1 cellular context compared by ENCODE assay signal in the genomic region with DNA sequence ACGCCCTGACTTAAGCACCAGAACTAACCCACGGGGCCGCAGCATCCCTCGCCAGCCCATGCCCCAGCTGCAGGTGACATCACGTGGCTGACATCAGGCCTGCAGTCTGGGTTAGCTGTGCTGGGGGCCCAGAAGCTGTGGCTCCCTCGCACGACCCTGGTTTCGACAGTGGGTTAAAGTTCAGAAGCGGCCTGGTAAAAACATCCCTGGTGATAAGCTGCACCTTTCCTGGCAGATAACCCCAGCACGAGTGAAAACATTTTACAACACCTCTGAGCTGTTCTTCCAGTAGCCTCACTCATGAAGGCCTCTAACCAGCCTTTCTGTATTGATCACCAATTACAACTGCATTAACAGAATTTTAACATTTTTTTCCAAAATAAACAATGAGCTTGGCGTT.
TF ChIP-seq lines count a peak whose summit lies in the region.

No MANE protein-coding gene starts in this region.

TF ChIP-seq in HepG2, 621 proteins besides CTCF, POLR2A, EP300 and RAD21 (continued from another document and continues in another):
- TF ChIP-seq, protein P1, sequence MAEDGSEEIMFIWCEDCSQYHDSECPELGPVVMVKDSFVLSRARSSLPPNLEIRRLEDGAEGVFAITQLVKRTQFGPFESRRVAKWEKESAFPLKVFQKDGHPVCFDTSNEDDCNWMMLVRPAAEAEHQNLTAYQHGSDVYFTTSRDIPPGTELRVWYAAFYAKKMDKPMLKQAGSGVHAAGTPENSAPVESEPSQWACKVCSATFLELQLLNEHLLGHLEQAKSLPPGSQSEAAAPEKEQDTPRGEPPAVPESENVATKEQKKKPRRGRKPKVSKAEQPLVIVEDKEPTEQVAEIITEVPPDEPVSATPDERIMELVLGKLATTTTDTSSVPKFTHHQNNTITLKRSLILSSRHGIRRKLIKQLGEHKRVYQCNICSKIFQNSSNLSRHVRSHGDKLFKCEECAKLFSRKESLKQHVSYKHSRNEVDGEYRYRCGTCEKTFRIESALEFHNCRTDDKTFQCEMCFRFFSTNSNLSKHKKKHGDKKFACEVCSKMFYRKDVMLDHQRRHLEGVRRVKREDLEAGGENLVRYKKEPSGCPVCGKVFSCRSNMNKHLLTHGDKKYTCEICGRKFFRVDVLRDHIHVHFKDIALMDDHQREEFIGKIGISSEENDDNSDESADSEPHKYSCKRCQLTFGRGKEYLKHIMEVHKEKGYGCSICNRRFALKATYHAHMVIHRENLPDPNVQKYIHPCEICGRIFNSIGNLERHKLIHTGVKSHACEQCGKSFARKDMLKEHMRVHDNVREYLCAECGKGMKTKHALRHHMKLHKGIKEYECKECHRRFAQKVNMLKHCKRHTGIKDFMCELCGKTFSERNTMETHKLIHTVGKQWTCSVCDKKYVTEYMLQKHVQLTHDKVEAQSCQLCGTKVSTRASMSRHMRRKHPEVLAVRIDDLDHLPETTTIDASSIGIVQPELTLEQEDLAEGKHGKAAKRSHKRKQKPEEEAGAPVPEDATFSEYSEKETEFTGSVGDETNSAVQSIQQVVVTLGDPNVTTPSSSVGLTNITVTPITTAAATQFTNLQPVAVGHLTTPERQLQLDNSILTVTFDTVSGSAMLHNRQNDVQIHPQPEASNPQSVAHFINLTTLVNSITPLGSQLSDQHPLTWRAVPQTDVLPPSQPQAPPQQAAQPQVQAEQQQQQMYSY (CRISPR knock-in tag; IDR thresholded peaks at IDR 0.05), result no peak
- TF ChIP-seq ZNF891 (CRISPR knock-in tag; IDR thresholded peaks at IDR 0.05) (no peak), ZNF556 (CRISPR knock-in tag; IDR thresholded peaks at IDR 0.05; ENCODE audit: borderline replicate concordance) (no peak), RXRA (CRISPR knock-in tag; IDR thresholded peaks at IDR 0.05) (peak; percentile 78; the same call in 1 of the 2 replicates), ZBTB42 (CRISPR knock-in tag; IDR thresholded peaks at IDR 0.05) (0 out of 2 replicates have a peak, but pooled peaks have one; percentile 29), MAZ (IDR thresholded peaks at IDR 0.05; ENCODE audit: borderline replicate concordance, low read depth, low read length) (no peak), MAZ (CRISPR knock-in tag; IDR thresholded peaks at IDR 0.05; ENCODE audit: low read depth) (no peak), PTBP1 (IDR thresholded peaks at IDR 0.05; ENCODE audit: low read depth, low read length, poor library complexity, severe bottlenecking) (no peak), ZNF720 (CRISPR knock-in tag; IDR thresholded peaks at IDR 0.05) (no peak), AGO2 (optimal IDR thresholded peaks at IDR 0.05; ENCODE audit: low read depth, low read length) (no peak), NFE2L1 (CRISPR knock-in tag; IDR thresholded peaks at IDR 0.05; ENCODE audit: borderline replicate concordance) (no peak), JUNB (CRISPR knock-in tag; IDR thresholded peaks at IDR 0.05; ENCODE audit: borderline replicate concordance) (no peak), ZNF746 (CRISPR knock-in tag; IDR thresholded peaks at IDR 0.05) (no peak), ZNF737 (CRISPR knock-in tag; IDR thresholded peaks at IDR 0.05; ENCODE audit: borderline replicate concordance) (no peak), MEIS1 (CRISPR knock-in tag; IDR thresholded peaks at IDR 0.05; ENCODE audit: borderline replicate concordance) (no peak), ZNF570 (CRISPR knock-in tag; IDR thresholded peaks at IDR 0.05; ENCODE audit: borderline replicate concordance) (no peak), IKZF4 (CRISPR knock-in tag; IDR thresholded peaks at IDR 0.05; ENCODE audit: borderline replicate concordance, low read depth, not compliant biosample characterization) (no peak), NR0B2 (CRISPR knock-in tag; IDR thresholded peaks at IDR 0.05) (no peak), JUN (CRISPR knock-in tag; IDR thresholded peaks at IDR 0.05) (no peak), CBFB (CRISPR knock-in tag; IDR thresholded peaks at IDR 0.05) (no peak), ZSCAN12 (CRISPR knock-in tag; IDR thresholded peaks at IDR 0.05) (no peak), TEAD2 (CRISPR knock-in tag; IDR thresholded peaks at IDR 0.05) (no peak), CREBL2 (CRISPR knock-in tag; IDR thresholded peaks at IDR 0.05; ENCODE audit: borderline replicate concordance) (no peak), MTF1 (CRISPR knock-in tag; IDR thresholded peaks at IDR 0.05) (no peak), ZNF768 (CRISPR knock-in tag; IDR thresholded peaks at IDR 0.05) (no peak), SALL1 (CRISPR knock-in tag; IDR thresholded peaks at IDR 0.05) (peak; percentile 74), ZEB1 (IDR thresholded peaks at IDR 0.05; ENCODE audit: insufficient replicate concordance, low read depth) (no peak), ZNF496 (CRISPR knock-in tag; IDR thresholded peaks at IDR 0.05; ENCODE audit: insufficient replicate concordance) (no peak), NR2F2 (IDR thresholded peaks at IDR 0.05; ENCODE audit: borderline replicate concordance, low read depth) (no peak), YEATS2 (CRISPR knock-in tag; IDR thresholded peaks at IDR 0.05; ENCODE audit: borderline replicate concordance) (no peak), CBX2 (IDR thresholded peaks at IDR 0.05; ENCODE audit: low read depth, low read length) (no peak), CBX2 (CRISPR knock-in tag; IDR thresholded peaks at IDR 0.05; ENCODE audit: low read depth) (no peak), DZIP1 (CRISPR knock-in tag; IDR thresholded peaks at IDR 0.05) (no peak)
- TF ChIP-seq, protein P2, sequence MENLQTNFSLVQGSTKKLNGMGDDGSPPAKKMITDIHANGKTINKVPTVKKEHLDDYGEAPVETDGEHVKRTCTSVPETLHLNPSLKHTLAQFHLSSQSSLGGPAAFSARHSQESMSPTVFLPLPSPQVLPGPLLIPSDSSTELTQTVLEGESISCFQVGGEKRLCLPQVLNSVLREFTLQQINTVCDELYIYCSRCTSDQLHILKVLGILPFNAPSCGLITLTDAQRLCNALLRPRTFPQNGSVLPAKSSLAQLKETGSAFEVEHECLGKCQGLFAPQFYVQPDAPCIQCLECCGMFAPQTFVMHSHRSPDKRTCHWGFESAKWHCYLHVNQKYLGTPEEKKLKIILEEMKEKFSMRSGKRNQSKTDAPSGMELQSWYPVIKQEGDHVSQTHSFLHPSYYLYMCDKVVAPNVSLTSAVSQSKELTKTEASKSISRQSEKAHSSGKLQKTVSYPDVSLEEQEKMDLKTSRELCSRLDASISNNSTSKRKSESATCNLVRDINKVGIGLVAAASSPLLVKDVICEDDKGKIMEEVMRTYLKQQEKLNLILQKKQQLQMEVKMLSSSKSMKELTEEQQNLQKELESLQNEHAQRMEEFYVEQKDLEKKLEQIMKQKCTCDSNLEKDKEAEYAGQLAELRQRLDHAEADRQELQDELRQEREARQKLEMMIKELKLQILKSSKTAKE (CRISPR knock-in tag; IDR thresholded peaks at IDR 0.05; ENCODE audit: borderline replicate concordance), result no peak
- TF ChIP-seq, protein P3, sequence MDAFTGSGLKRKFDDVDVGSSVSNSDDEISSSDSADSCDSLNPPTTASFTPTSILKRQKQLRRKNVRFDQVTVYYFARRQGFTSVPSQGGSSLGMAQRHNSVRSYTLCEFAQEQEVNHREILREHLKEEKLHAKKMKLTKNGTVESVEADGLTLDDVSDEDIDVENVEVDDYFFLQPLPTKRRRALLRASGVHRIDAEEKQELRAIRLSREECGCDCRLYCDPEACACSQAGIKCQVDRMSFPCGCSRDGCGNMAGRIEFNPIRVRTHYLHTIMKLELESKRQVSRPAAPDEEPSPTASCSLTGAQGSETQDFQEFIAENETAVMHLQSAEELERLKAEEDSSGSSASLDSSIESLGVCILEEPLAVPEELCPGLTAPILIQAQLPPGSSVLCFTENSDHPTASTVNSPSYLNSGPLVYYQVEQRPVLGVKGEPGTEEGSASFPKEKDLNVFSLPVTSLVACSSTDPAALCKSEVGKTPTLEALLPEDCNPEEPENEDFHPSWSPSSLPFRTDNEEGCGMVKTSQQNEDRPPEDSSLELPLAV (CRISPR knock-in tag; conservative IDR thresholded peaks at IDR 0.05; ENCODE audit: low read depth), result no peak
- TF ChIP-seq, protein P4, sequence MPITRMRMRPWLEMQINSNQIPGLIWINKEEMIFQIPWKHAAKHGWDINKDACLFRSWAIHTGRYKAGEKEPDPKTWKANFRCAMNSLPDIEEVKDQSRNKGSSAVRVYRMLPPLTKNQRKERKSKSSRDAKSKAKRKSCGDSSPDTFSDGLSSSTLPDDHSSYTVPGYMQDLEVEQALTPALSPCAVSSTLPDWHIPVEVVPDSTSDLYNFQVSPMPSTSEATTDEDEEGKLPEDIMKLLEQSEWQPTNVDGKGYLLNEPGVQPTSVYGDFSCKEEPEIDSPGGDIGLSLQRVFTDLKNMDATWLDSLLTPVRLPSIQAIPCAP (CRISPR knock-in tag; IDR thresholded peaks at IDR 0.05; ENCODE audit: low read depth), result no peak
- TF ChIP-seq, protein P5, sequence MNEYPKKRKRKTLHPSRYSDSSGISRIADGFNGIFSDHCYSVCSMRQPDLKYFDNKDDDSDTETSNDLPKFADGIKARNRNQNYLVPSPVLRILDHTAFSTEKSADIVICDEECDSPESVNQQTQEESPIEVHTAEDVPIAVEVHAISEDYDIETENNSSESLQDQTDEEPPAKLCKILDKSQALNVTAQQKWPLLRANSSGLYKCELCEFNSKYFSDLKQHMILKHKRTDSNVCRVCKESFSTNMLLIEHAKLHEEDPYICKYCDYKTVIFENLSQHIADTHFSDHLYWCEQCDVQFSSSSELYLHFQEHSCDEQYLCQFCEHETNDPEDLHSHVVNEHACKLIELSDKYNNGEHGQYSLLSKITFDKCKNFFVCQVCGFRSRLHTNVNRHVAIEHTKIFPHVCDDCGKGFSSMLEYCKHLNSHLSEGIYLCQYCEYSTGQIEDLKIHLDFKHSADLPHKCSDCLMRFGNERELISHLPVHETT (CRISPR knock-in tag; conservative IDR thresholded peaks at IDR 0.05), result no peak
- TF ChIP-seq, protein P6, sequence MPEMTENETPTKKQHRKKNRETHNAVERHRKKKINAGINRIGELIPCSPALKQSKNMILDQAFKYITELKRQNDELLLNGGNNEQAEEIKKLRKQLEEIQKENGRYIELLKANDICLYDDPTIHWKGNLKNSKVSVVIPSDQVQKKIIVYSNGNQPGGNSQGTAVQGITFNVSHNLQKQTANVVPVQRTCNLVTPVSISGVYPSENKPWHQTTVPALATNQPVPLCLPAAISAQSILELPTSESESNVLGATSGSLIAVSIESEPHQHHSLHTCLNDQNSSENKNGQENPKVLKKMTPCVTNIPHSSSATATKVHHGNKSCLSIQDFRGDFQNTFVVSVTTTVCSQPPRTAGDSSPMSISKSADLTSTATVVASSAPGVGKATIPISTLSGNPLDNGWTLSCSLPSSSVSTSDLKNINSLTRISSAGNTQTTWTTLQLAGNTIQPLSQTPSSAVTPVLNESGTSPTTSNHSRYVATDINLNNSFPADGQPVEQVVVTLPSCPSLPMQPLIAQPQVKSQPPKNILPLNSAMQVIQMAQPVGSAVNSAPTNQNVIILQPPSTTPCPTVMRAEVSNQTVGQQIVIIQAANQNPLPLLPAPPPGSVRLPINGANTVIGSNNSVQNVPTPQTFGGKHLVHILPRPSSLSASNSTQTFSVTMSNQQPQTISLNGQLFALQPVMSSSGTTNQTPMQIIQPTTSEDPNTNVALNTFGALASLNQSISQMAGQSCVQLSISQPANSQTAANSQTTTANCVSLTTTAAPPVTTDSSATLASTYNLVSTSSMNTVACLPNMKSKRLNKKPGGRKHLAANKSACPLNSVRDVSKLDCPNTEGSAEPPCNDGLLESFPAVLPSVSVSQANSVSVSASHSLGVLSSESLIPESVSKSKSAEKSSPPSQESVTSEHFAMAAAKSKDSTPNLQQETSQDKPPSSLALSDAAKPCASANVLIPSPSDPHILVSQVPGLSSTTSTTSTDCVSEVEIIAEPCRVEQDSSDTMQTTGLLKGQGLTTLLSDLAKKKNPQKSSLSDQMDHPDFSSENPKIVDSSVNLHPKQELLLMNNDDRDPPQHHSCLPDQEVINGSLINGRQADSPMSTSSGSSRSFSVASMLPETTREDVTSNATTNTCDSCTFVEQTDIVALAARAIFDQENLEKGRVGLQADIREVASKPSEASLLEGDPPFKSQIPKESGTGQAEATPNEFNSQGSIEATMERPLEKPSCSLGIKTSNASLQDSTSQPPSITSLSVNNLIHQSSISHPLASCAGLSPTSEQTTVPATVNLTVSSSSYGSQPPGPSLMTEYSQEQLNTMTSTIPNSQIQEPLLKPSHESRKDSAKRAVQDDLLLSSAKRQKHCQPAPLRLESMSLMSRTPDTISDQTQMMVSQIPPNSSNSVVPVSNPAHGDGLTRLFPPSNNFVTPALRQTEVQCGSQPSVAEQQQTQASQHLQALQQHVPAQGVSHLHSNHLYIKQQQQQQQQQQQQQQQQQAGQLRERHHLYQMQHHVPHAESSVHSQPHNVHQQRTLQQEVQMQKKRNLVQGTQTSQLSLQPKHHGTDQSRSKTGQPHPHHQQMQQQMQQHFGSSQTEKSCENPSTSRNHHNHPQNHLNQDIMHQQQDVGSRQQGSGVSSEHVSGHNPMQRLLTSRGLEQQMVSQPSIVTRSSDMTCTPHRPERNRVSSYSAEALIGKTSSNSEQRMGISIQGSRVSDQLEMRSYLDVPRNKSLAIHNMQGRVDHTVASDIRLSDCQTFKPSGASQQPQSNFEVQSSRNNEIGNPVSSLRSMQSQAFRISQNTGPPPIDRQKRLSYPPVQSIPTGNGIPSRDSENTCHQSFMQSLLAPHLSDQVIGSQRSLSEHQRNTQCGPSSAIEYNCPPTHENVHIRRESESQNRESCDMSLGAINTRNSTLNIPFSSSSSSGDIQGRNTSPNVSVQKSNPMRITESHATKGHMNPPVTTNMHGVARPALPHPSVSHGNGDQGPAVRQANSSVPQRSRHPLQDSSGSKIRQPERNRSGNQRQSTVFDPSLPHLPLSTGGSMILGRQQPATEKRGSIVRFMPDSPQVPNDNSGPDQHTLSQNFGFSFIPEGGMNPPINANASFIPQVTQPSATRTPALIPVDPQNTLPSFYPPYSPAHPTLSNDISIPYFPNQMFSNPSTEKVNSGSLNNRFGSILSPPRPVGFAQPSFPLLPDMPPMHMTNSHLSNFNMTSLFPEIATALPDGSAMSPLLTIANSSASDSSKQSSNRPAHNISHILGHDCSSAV (CRISPR knock-in tag; IDR thresholded peaks at IDR 0.05; ENCODE audit: borderline replicate concordance), result no peak
